22 cellular contexts compared by ENCODE assay signal in the genomic region with DNA sequence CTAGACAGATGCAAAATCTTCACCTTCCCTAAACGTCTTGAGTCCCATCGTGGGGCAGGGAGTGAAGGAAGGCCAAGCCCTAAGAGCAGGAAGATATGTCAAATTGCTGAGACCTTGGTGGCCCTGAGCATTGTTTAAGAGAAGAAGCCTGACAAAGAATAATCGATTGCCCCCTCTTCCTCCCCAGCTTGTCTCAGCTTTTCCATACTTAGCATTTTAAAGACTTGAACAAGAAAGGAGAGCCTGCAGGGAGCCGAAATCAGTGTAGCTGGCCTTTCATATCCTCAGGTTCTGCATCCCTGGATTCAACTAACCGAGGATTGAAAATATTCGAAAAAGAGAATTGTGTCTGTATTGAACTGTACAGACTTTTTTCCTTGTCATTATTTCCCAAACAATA.
"Had no signal": no experiment of that assay in that cellular context is flagged by ENCODE, and none has a peak within 500 bp of the region (broad histone marks: within the 10 kb centered on the region; RNA-seq: fewer than 3 reads in every experiment).

No MANE protein-coding gene starts in this region.

- H3K9me3 Mint-ChIP-seq: central memory CD8-positive, alpha-beta T cell; natural killer cell had no signal

- H3K36me3 ChIP-seq: ascending aorta, lower lobe of right lung, neutrophil, ovary, right atrium auricular region, thyroid gland had no signal

- H3K27me3 ChIP-seq: ascending aorta, neutrophil, ovary, right atrium auricular region, thyroid gland had no signal

- H3K4me3 Mint-ChIP-seq: activated CD4-positive, alpha-beta T cell treated with anti-CD3 and anti-CD28 coated beads, Interleukin-2, amount 10 ng/mL, durations not matched to agents 24 days and 14 days; activated CD8-positive, alpha-beta T cell treated with anti-CD3 and anti-CD28 coated beads for 36 hours; central memory CD8-positive, alpha-beta T cell; mesothelial cell of epicardium; natural killer cell; T-helper 17 cell had no signal

- H3K27ac ChIP-seq: ascending aorta, lower lobe of right lung, neutrophil, ovary, psoas muscle, right atrium auricular region, thyroid gland had no signal

- H3K4me3 ChIP-seq: ascending aorta, lower lobe of right lung, ovary, psoas muscle, right atrium auricular region, thyroid gland had no signal

- DNase-seq: activated CD4-positive, alpha-beta T cell treated with anti-CD3 and anti-CD28 coated beads, Interleukin-2, amount 10 ng/mL, durations not matched to agents 24 days and 14 days; activated CD8-positive, alpha-beta T cell treated with anti-CD3 and anti-CD28 coated beads for 36 hours; effector memory CD4-positive, alpha-beta T cell; foreskin fibroblast; lower lobe of right lung; natural killer cell; ovary; psoas muscle; stimulated activated CD4-positive, alpha-beta T cell treated with anti-CD3 and anti-CD28 coated beads, Interleukin-12 subunit alpha, Interleukin-12 subunit beta, amount 100 ng/mL, for 4 hours; stimulated activated CD4-positive, alpha-beta T cell treated with anti-CD3 and anti-CD28 coated beads, Interleukin-4, amount 100 ng/mL, for 4 hours; stimulated activated naive CD8-positive, alpha-beta T cell treated with anti-CD3 and anti-CD28 coated beads, Interleukin-15, Interleukin-2, amounts not matched to agents 100 U/mL and 50 U/mL, for 24 hours; SW 1271; T-helper 17 cell; thyroid gland had no signal

- H3K36me3 Mint-ChIP-seq: activated naive CD4-positive, alpha-beta T cell treated with anti-CD3 and anti-CD28 coated beads, Interleukin-2, amount 50 U/mL, for 72 hours; mesothelial cell of epicardium; natural killer cell had no signal

- ATAC-seq: activated CD4-positive, CD25-positive, alpha-beta regulatory T cell treated with anti-CD3 and anti-CD28 coated beads, Interleukin-2, amount 50 U/mL, for 24 hours; activated CD8-positive, alpha-beta T cell treated with anti-CD3 and anti-CD28 coated beads for 36 hours; activated naive CD4-positive, alpha-beta T cell treated with anti-CD3 and anti-CD28 coated beads, Interleukin-2, amount 50 U/mL, for 72 hours; left lobe of liver; lower lobe of right lung; natural killer cell; psoas muscle; stimulated activated naive CD8-positive, alpha-beta T cell treated with anti-CD3 and anti-CD28 coated beads, Interleukin-15, Interleukin-2, amounts not matched to agents 100 U/mL and 50 U/mL, for 24 hours; T-helper 17 cell had no signal

- H3K4me1 ChIP-seq: ascending aorta, lower lobe of right lung, psoas muscle, right atrium auricular region, thyroid gland had no signal

- H3K27ac Mint-ChIP-seq: activated CD4-positive, alpha-beta T cell treated with anti-CD3 and anti-CD28 coated beads, Interleukin-2, amount 10 ng/mL, durations not matched to agents 24 days and 14 days; activated CD8-positive, alpha-beta T cell treated with anti-CD3 and anti-CD28 coated beads for 36 hours; activated naive CD4-positive, alpha-beta T cell treated with anti-CD3 and anti-CD28 coated beads, Interleukin-2, amount 50 U/mL, for 72 hours; mesothelial cell of epicardium; natural killer cell; T-helper 17 cell had no signal

- H3K9me3 ChIP-seq: ascending aorta, lower lobe of right lung, neutrophil, ovary, psoas muscle, right atrium auricular region, thyroid gland had no signal

- H3K4me1 Mint-ChIP-seq: activated CD4-positive, alpha-beta T cell treated with anti-CD3 and anti-CD28 coated beads, Interleukin-2, amount 10 ng/mL, durations not matched to agents 24 days and 14 days; central memory CD8-positive, alpha-beta T cell; natural killer cell; T-helper 17 cell had no signal
